ENCODE assay signal across 8 cellular contexts in genomic region chr6:43771210-43771857, GRCh38. TPM values are rescaled to one million over a fixed set of nuclear protein-coding genes. Genes with fewer than 3 reads are reported as not detected.
DNase-seq lines count a peak whose midpoint lies in the region; ATAC-seq and TF ChIP-seq lines count a peak whose summit lies in the region.

No MANE protein-coding gene starts in this region.

- H3K36me3 ChIP-seq in endodermal cell (ENCODE audit: control insufficient read depth, insufficient read depth, low read length) (peaks cover 34% of the 10 kb centered on the region), mucosa of descending colon (ENCODE audit: low read depth) (no peaks in the 10 kb centered on the region)

- H3K36me3 Mint-ChIP-seq in endodermal cell (ENCODE audit: low read depth): peaks cover 16% of the 10 kb centered on the region

- no peak overlapping the region for H3K27ac Mint-ChIP-seq in endodermal cell

- TF ChIP-seq POLR2A in GM18505 (IDR thresholded peaks at IDR 0.05; ENCODE audit: borderline replicate concordance, extremely low read depth, insufficient read depth, insufficient read length): peak; percentile 4

- peaks cover 52% of the 10 kb centered on the region for H3K4me1 Mint-ChIP-seq in endodermal cell

- peak overlapping the region; percentile 96 for H3K27ac ChIP-seq in 22Rv1
- peak overlapping the region; percentile 26 for H3K27ac ChIP-seq in endodermal cell (ENCODE audit: low read depth, low read length)

- peak overlapping the region; percentile 83 for H3K9ac ChIP-seq in endodermal cell (ENCODE audit: extremely low read depth, low read length, poor library complexity, severe bottlenecking)

- peak overlapping the region; percentile 97 for H3K4me3 Mint-ChIP-seq in endodermal cell

- peak overlapping the region; percentile 96 for H3K4me3 ChIP-seq in endodermal cell (ENCODE audit: low read length)
- peak overlapping the region; percentile 81 for H3K4me3 ChIP-seq in mucosa of descending colon

- no peaks in the 10 kb centered on the region for H3K27me3 ChIP-seq in endodermal cell (ENCODE audit: control insufficient read depth, insufficient read depth, low read length, poor library complexity, severe bottlenecking)

- no peaks in the 10 kb centered on the region for H3K9me3 Mint-ChIP-seq in endodermal cell

- no peaks in the 10 kb centered on the region for H3K9me3 ChIP-seq in endodermal cell (ENCODE audit: control insufficient read depth, low read length)
- H3K9me3 ChIP-seq in mucosa of descending colon: no peaks in the 10 kb centered on the region

- TF ChIP-seq CTCF in 22Rv1 (IDR thresholded peaks at IDR 0.05): peak; percentile 23; the same call in 1 of the 2 replicates
- no peak for TF ChIP-seq CTCF in endodermal cell (conservative IDR thresholded peaks at IDR 0.05)
- TF ChIP-seq CTCF in mucosa of descending colon (IDR thresholded peaks at IDR 0.05): no peak

- WGBS in endodermal cell (ENCODE audit: insufficient coverage in 1 of 2, insufficient read length in 1 of 2), 2 experiments: 0% methylated on average over 7 to 66 of the region's 66 CpGs

- ATAC-seq in GM18505 (IDR thresholded peaks at IDR 0.05; ENCODE audit: unreplicated experiment) (peak; percentile 22), mucosa of descending colon (peak; percentile 44), HG02588 (IDR thresholded peaks at IDR 0.05; ENCODE audit: unreplicated experiment) (no peak)

- H3K4me1 ChIP-seq in endodermal cell (ENCODE audit: control insufficient read depth, insufficient read depth, low read length): peaks cover 28% of the 10 kb centered on the region
- peaks cover 44% of the 10 kb centered on the region for H3K4me1 ChIP-seq in mucosa of descending colon (ENCODE audit: low read depth)

- no peaks in the 10 kb centered on the region for H3K27me3 Mint-ChIP-seq in endodermal cell (ENCODE audit: insufficient read depth)

- DNase-seq in NCI-H345 (lab: John Stamatoyannopoulos, UW) (peak; percentile 30), endodermal cell (peak; percentile 78), mucosa of descending colon (peak; percentile 79 to 86 (median 86))
- peak; percentile 73 for DNase-seq in activated CD8-positive, alpha-beta memory T cell treated with anti-CD3 and anti-CD28 coated beads, Interleukin-2, amount 50 U/mL, for 4 hours
- DNase-seq in stimulated activated CD8-positive, alpha-beta memory T cell treated with anti-CD3 and anti-CD28 coated beads, Interleukin-7, amount 100 ng/mL, for 48 hours (ENCODE audit: extremely low read depth in 1 of 2, low read depth in 1 of 2): peak; percentile 59

- intact Hi-C loops in mucosa of descending colon (cut with DNase I, micrococcal nuclease): loop anchor here in 1 of 2 donors (10.0 kb wide), 1 partner anchor 53 kb away; no protein-coding TSS in a partner anchor

RNA-seq across cellular contexts. Expression of gene VEGFA, which starts 1.3 kb away (rescaled TPM):
- total RNA-seq in endodermal cell (100 to 1,000 TPM; 163 to 254 TPM), mucosa of descending colon (100 to 1,000 TPM in 1 of 3 donors, 10 to 100 TPM in 2; 89.4 to 165 (median 94.7) TPM)
- polyA plus RNA-seq in endodermal cell (2013, experiment 1 of 2): 129 TPM
- 99.2 TPM for polyA plus RNA-seq in endodermal cell (2013, experiment 2 of 2)

Comparison
In these comparisons a context has a peak if more than half of its experiments do, and no peak if none do; other contexts are left out.
1. DNase-seq: peak in every context shown above with its lines; median percentile 86 in mucosa of descending colon; 78 in endodermal cell; 73 in activated CD8-positive, alpha-beta memory T cell treated with anti-CD3 and anti-CD28 coated beads, Interleukin-2, amount 50 U/mL, for 4 hours; 59 in stimulated activated CD8-positive, alpha-beta memory T cell treated with anti-CD3 and anti-CD28 coated beads, Interleukin-7, amount 100 ng/mL, for 48 hours; 30 in NCI-H345.